Comparison of ENCODE assay signal across 26 cellular contexts in the genomic region with DNA sequence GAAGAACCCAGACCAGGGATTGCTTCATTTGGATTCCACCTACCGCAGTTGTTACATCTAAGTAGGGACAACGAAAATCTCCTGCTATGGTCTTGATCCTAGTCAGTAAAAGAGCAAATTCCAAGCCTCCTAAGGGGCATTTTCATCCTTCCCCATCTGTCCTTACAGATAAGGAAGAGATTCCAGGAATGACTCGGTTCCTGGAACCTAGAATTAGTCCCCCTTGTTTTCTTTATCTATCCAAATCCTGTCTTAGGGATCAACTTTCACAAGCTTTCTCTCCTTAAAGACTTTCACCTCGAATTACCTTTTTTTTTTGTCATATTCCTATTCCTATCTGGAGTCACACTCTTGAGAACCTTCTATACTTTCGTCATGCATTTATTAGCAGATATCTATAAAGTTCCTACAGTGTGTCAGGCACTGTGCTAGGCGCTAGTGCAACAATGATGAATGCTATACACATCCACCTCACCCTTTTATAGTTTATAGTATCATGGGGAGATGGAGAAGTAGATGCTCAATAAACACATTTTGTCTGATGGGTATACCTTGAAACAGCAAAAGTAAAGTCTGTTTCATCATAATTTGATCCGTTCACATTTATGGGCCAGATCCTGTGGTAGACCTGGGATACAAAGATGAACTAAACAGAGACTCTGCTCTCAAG. TPM values are rescaled to one million over a fixed set of nuclear protein-coding genes. Genes with fewer than 3 reads are reported as not detected.
"Had no signal": no experiment of that assay in that cellular context is flagged by ENCODE, and none has a peak within 500 bp of the region (broad histone marks: within the 10 kb centered on the region; RNA-seq: fewer than 3 reads in every experiment).

No MANE protein-coding gene starts in this region.

- H3K4me2 ChIP-seq: SK-N-SH had no signal

- FAIRE-seq: astrocyte had no signal

- H3K27ac ChIP-seq: Peyer's patch, RWPE1, SJCRH30 had no signal

- DNase-seq: activated CD4-positive, alpha-beta T cell treated with anti-CD3 and anti-CD28 coated beads for 48 hours; activated CD4-positive, alpha-beta T cell treated with anti-CD3 and anti-CD28 coated beads, Interleukin-2, amount 50 U/mL, for 4 hours; activated CD4-positive, CD25-positive, alpha-beta regulatory T cell treated with anti-CD3 and anti-CD28 coated beads, Interleukin-2, amount 50 U/mL, for 72 hours; activated CD8-positive, alpha-beta memory T cell treated with anti-CD3 and anti-CD28 coated beads, Interleukin-2, amount 50 U/mL, for 48 hours; activated CD8-positive, alpha-beta T cell treated with anti-CD3 and anti-CD28 coated beads, Interleukin-2, amount 10 ng/mL, durations not matched to agents 7 days and 5 days; activated naive CD4-positive, alpha-beta T cell; activated naive CD8-positive, alpha-beta T cell treated with anti-CD3 and anti-CD28 coated beads, Interleukin-2, amount 50 U/mL, for 24 hours; activated T-cell treated with anti-CD3 and anti-CD28 coated beads, Interleukin-2, amount 50 U/mL, for 1 hour; amygdala; KG1; MV-4-11; NCI-H1092 treated with DMSO at 0.1 percent for 48 hours; NCI-H1417 treated with DMSO at 0.1 percent for 48 hours; NCI-H1694; NCI-H2107; NCI-H345; NCI-H510A; NCI-H526 treated with DMSO at 0.1 percent for 48 hours; Peyer's patch; Right ventricle myocardium superior; SJCRH30; SK-N-SH; SW 1271 had no signal

- H3K4me3 ChIP-seq: Peyer's patch, SJCRH30 had no signal

- H3K27me3 ChIP-seq: Peyer's patch, SJCRH30 had no signal

- H3K9me3 ChIP-seq: Peyer's patch, SJCRH30, SK-N-SH had no signal

- ATAC-seq: activated CD8-positive, alpha-beta T cell treated with anti-CD3 and anti-CD28 coated beads, Interleukin-2, amount 10 ng/mL, durations not matched to agents 7 days and 5 days; activated naive CD8-positive, alpha-beta T cell treated with anti-CD3 and anti-CD28 coated beads, Interleukin-2, amount 50 U/mL, for 24 hours; WTC11 had no signal

- H3K36me3 ChIP-seq: Peyer's patch, SJCRH30 had no signal

- H3K9ac ChIP-seq: SK-N-SH had no signal

RNA-seq across cellular contexts. Expression of a gene that starts 39.2 kb away (rescaled TPM):
- total RNA-seq: activated CD8-positive, alpha-beta T cell treated with anti-CD3 and anti-CD28 coated beads, Interleukin-2, amount 10 ng/mL, durations not matched to agents 7 days and 5 days; SJCRH30; WTC11 had no signal
